8 cellular contexts compared by ENCODE assay signal in the genomic region with DNA sequence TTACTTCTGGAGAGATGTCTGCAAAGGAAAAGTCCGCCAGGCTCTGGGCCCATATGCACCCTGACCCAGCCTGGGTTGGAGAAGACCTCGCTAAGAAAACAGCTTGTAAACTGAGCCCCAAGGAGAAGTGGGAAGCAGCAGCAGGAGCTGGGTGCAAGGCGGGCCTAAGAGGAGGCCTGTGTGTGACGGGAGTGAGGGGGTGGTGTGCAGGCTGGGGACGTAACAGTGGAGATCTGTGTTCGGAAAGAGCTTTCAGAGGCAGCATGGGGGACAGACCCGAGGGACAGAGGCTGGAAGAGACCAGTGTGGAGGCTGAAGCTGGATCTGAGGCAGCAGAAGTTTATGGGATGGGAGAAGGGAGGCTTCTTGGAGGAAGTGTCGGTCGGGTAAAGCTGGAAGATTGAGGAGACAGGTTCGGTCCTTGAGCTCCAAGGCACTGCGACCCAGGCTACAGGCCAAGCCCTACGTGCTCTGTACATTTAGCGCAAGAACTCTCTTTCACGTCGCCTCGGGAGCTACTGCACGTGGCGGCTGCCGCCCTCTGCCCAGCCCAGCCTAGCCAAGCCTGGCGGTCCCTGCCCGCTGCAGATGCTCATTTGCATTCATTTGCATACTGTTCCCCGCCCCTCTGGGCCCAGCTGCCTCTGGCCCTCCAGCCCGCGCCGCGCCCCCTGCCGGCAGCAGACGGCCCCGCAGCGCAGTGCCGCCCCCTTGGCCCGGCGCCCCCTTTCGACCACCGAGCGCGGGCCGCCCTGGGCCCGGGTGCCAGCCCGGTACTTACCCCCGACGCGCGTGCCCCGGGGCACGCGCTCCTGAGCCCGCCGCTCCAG. TPM values are rescaled to one million over a fixed set of nuclear protein-coding genes. Genes with fewer than 3 reads are reported as not detected.
DNase-seq lines count a peak whose midpoint lies in the region; ATAC-seq, FAIRE-seq and TF ChIP-seq lines count a peak whose summit lies in the region.

No MANE protein-coding gene starts in this region.

- no peak overlapping the region for H2BK5ac ChIP-seq in H1 (ENCODE audit: low read depth, low read length)

- POLR2A ChIA-PET in H1 (lab: Charles Lee; ENCODE audit: partially characterized antibody): interaction anchor here (0.6 to 1.4 kb wide), 6 partner anchors 11 to 981 kb away, joined by 3 read pairs; partner anchors contain the start of genes S100PBP and YARS1

- H3K4me1 Mint-ChIP-seq in GM23338: peaks cover 12% of the 10 kb centered on the region

- H3F3A ChIP-seq in GM23338 (replicated peaks; ENCODE audit: low read depth): peaks cover 7% of the 10 kb centered on the region; the same call in 1 of the 2 replicates

- H3K56ac ChIP-seq in H1 (replicated peaks; ENCODE audit: insufficient read length, low read depth, low read length): no peak overlapping the region

- peak overlapping the region; percentile 94 for H3K4me2 ChIP-seq in GM23338
- peak overlapping the region; percentile 67 to 82 for H3K4me2 ChIP-seq in H1 (ENCODE audit: insufficient read depth in 1 of 2, low read depth in 2 of 2, low read length in 2 of 2)

- WGBS in H1 (ENCODE audit: extremely low coverage in 1 of 2, insufficient coverage in 1 of 2, insufficient read length in 1 of 2, insufficient replicate concordance in 2 of 2, low coverage in 1 of 2, low lambda C conversion rate in 2 of 2, missing lambda C conversion rate in 1 of 2), 2 experiments: 37% methylated on average over 36 of the region's 49 CpGs; no CpG with 5 or more reads in 1 of the 2 experiments
- 34 to 35% methylated on average over 42 to 43 of the region's 49 CpGs for WGBS in mesodermal cell (ENCODE audit: insufficient coverage in 2 of 2), 2 experiments
- WGBS in stomach, 5 donors: 17 to 48% (median 22%) methylated on average over 21 to 49 of the region's 49 CpGs

- H3K36me3 ChIP-seq in GM23338 (ENCODE audit: insufficient read depth) (no peaks in the 10 kb centered on the region), H1 (ENCODE audit: control insufficient read depth in 2 of 4, insufficient read depth in 4 of 4, low read length in 3 of 4) (no peaks in the 10 kb centered on the region), mesodermal cell (ENCODE audit: control insufficient read depth, insufficient read depth, low read length) (no peaks in the 10 kb centered on the region), stomach (peaks cover 0 to 26% (median 18%) of the 10 kb centered on the region in 4 donors)

- H3K9me3 Mint-ChIP-seq in GM23338: peaks cover 5% of the 10 kb centered on the region; the same call in 2 of the 3 replicates

- H4K5ac ChIP-seq in H1 (ENCODE audit: insufficient read length, low read depth, low read length): no peak overlapping the region

- no peak overlapping the region; the same call in 1 of the 2 replicates for H3K18ac ChIP-seq in H1 (ENCODE audit: extremely low read depth, low read length)

- H4K91ac ChIP-seq in H1 (replicated peaks; ENCODE audit: insufficient read length, low read length): no peak overlapping the region

- H3K27ac ChIP-seq in GM23338 (ENCODE audit: low read depth): no peak overlapping the region
- H3K27ac ChIP-seq in VCaP: peak overlapping the region; percentile 67
- no peak overlapping the region for H3K27ac ChIP-seq in H1 (ENCODE audit: low read depth, low read length)
- no peak overlapping the region for H3K27ac ChIP-seq in mesodermal cell (ENCODE audit: low read depth, low read length, severe bottlenecking)
- H3K27ac ChIP-seq in stomach: peak overlapping the region in 2 of 5 donors; percentile 33 to 34

- H3K36me3 Mint-ChIP-seq in GM23338 (ENCODE audit: low read depth): peaks cover 8% of the 10 kb centered on the region; the same call in 1 of the 3 replicates

- H3K14ac ChIP-seq in H1 (ENCODE audit: insufficient read length): no peak overlapping the region

- peaks cover 2% of the 10 kb centered on the region; the same call in 1 of the 2 replicates for H3K23me2 ChIP-seq in H1 (ENCODE audit: low read depth, low read length)

- H3K9me3 ChIP-seq in H1 (ENCODE audit: insufficient read depth in 2 of 2, low read depth in 1 of 2, low read length in 1 of 2) (peaks cover 0 to 6% of the 10 kb centered on the region in 2 experiments; a peak in 1 of 4 replicates), mesodermal cell (ENCODE audit: control insufficient read depth, low read length) (no peaks in the 10 kb centered on the region), stomach (no peaks in the 10 kb centered on the region)

- H3K4me1 ChIP-seq in GM23338 (ENCODE audit: insufficient read depth): peaks cover 10% of the 10 kb centered on the region; the same call in 1 of the 2 replicates
- peaks cover 0 to 15% (median 7%) of the 10 kb centered on the region in 4 experiments; a peak in 5 of 7 replicates for H3K4me1 ChIP-seq in H1 (replicated peaks in 1 of 4; ENCODE audit: control insufficient read depth in 3 of 4, insufficient read depth in 4 of 4, low read length in 3 of 4)
- H3K4me1 ChIP-seq in mesodermal cell (ENCODE audit: control insufficient read depth, insufficient read depth, low read length, poor library complexity, severe bottlenecking): peaks cover 7% of the 10 kb centered on the region
- H3K4me1 ChIP-seq in stomach: peaks cover 14 to 20% (median 20%) of the 10 kb centered on the region in 4 donors

- H3K79me1 ChIP-seq in H1 (ENCODE audit: low read depth, low read length): no peaks in the 10 kb centered on the region

- TF ChIP-seq RAD21 in H1 (IDR thresholded peaks at IDR 0.05 in 1 of 2, conservative IDR thresholded peaks at IDR 0.05 in 1 of 2; ENCODE audit: low read depth in 2 of 2, low read length in 2 of 2): peak; percentile 34 to 57; a peak in 3 of 4 replicates

- peak overlapping the region; percentile 95 for H3K4me3 ChIP-seq in GM23338
- H3K4me3 ChIP-seq in H1 (ENCODE audit: extremely low read depth in 1 of 4, insufficient read depth in 2 of 4, low read depth in 3 of 4, low read length in 4 of 4): peak overlapping the region; percentile 48 to 87 (median 66)
- peak overlapping the region; percentile 47 for H3K4me3 ChIP-seq in mesodermal cell (ENCODE audit: extremely low read depth, insufficient read depth, low read length, poor library complexity, severe bottlenecking)
- peak overlapping the region; percentile 39 to 54 (median 47) for H3K4me3 ChIP-seq in stomach

- peak; percentile 19 for FAIRE-seq in H1 (lab: Jason Lieb, UNC)

- H4K20me1 ChIP-seq in GM23338 (replicated peaks; ENCODE audit: insufficient read depth) (no peaks in the 10 kb centered on the region; the same call in 1 of the 2 replicates), H1 (replicated peaks in 1 of 2; ENCODE audit: control insufficient read depth in 1 of 2, insufficient read depth in 2 of 2, low read length in 2 of 2) (peaks cover 0 to 10% of the 10 kb centered on the region in 2 experiments)

- H2BK120ac ChIP-seq in H1 (replicated peaks; ENCODE audit: low read depth, low read length): no peak overlapping the region

- H3K27ac Mint-ChIP-seq in GM23338: no peak overlapping the region

- H2AK5ac ChIP-seq in H1 (ENCODE audit: low read depth, low read length): no peak overlapping the region

- TF ChIP-seq POLR2A in H1 (IDR thresholded peaks at IDR 0.05; ENCODE audit: control extremely low read depth in 1 of 2, low read depth in 2 of 2, low read length in 2 of 2) (no peak; a peak in 1 of 3 replicates), stomach (IDR thresholded peaks at IDR 0.05) (no peak)

- H3K79me2 ChIP-seq in GM23338 (replicated peaks; ENCODE audit: insufficient read depth) (no peaks in the 10 kb centered on the region), H1 (ENCODE audit: control insufficient read depth in 1 of 2, insufficient read depth in 2 of 2, low read length in 2 of 2) (no peaks in the 10 kb centered on the region)

- H3K4me3 Mint-ChIP-seq in GM23338: peak overlapping the region; percentile 75

- DNase-seq in Ammon's horn (ENCODE audit: low spot score) (peak; percentile 91), GM23338 (ENCODE audit: low spot score) (peak; percentile 97), H1 (ENCODE audit: low read depth in 1 of 2, low spot score in 2 of 2) (peak; percentile 47 to 93), stomach (no peak)

- CTCF ChIA-PET in H1 (lab: Charles Lee; ENCODE audit: partially characterized antibody): interaction anchor here (0.6 to 16.6 kb wide), 37 partner anchors 7 to 838 kb away, joined by 3 to 382 read pairs (median 4); partner anchors contain the start of genes FNDC5, HPCA, RNF19B and S100PBP

- no peaks in the 10 kb centered on the region for H3K9me2 ChIP-seq in GM23338 (ENCODE audit: insufficient read depth)

- no peak overlapping the region for H2BK12ac ChIP-seq in H1 (ENCODE audit: low read depth, low read length)

- H3K4ac ChIP-seq in H1 (replicated peaks; ENCODE audit: insufficient read length, low read depth, low read length): no peak overlapping the region

- H3K9ac ChIP-seq in H1 (replicated peaks in 1 of 4; ENCODE audit: extremely low read depth in 1 of 4, low read depth in 3 of 4, low read length in 3 of 4): peak overlapping the region in 1 of 4 experiments; percentile 36; a peak in 1 of 7 replicates

- ATAC-seq in GM23338 (peak; percentile 81), GM21515 (IDR thresholded peaks at IDR 0.05; ENCODE audit: unreplicated experiment) (no peak), HG03342 (IDR thresholded peaks at IDR 0.05; ENCODE audit: unreplicated experiment) (no peak)

- no peak overlapping the region for H2BK15ac ChIP-seq in H1 (ENCODE audit: low read length)

- peak overlapping the region; percentile 51; the same call in 1 of the 2 replicates for H4K8ac ChIP-seq in H1 (ENCODE audit: extremely low read depth, insufficient read depth, low read length)

- H2BK20ac ChIP-seq in H1 (ENCODE audit: low read length): no peak overlapping the region

- peaks cover 25% of the 10 kb centered on the region for H3K27me3 Mint-ChIP-seq in GM23338 (ENCODE audit: insufficient read depth, low read depth, poor library complexity)

- H3K23ac ChIP-seq in H1 (ENCODE audit: insufficient read length): no peak overlapping the region

- H2AFZ ChIP-seq in GM23338 (no peak overlapping the region; the same call in 1 of the 2 replicates), H1 (ENCODE audit: low read length) (0 out of 2 replicates have a peak overlapping the region, but pooled peaks have one; percentile 64)

- H3K27me3 ChIP-seq in GM23338 (ENCODE audit: insufficient read depth): peaks cover 37% of the 10 kb centered on the region
- peaks cover 2 to 33% (median 17%) of the 10 kb centered on the region in 4 experiments for H3K27me3 ChIP-seq in H1 (replicated peaks in 1 of 4; ENCODE audit: control insufficient read depth in 3 of 4, extremely low read depth in 1 of 4, insufficient read depth in 3 of 4, low read length in 3 of 4)
- peaks cover 0 to 63% (median 18%) of the 10 kb centered on the region in 3 donors for H3K27me3 ChIP-seq in stomach

- TF ChIP-seq EP300 in H1 (IDR thresholded peaks at IDR 0.05; ENCODE audit: borderline replicate concordance in 1 of 2, low read depth in 2 of 2, low read length in 2 of 2) (no peak), stomach (IDR thresholded peaks at IDR 0.05) (no peak)

- intact Hi-C loops in stomach (cut with DNase I; ENCODE audit: low total_unique reads): no loop called here

- TF ChIP-seq CTCF in GM23338 (conservative IDR thresholded peaks at IDR 0.05; ENCODE audit: low read depth in 2 of 2) (peak; percentile 60 to 88), VCaP (conservative IDR thresholded peaks at IDR 0.05) (peak; percentile 84), H1 (IDR thresholded peaks at IDR 0.05; ENCODE audit: control extremely low read depth in 1 of 3, insufficient read depth in 1 of 3, low read depth in 1 of 3, low read length in 3 of 3) (peak in 2 of 3 experiments; percentile 95 to 99; a peak in 3 of 4 replicates), stomach (IDR thresholded peaks at IDR 0.05) (peak in 3 of 7 experiments; percentile 33 to 58 (median 35))

RNA-seq across cellular contexts. Expression of gene HPCA, which starts 6.3 kb away (rescaled TPM):
- 0.35 and 0.62 TPM in 2 replicates for total RNA-seq in GM23338 (2014; rRNA removed; shearing (Covaris generic))
- polyA plus RNA-seq in GM23338 (2016; fragmentation: Nextera tagmentation; extraction: Ambion mirVana) (0.82 and 1.4 TPM in 2 replicates), H1 (2011; rRNA removed) (0.70 and 0.78 TPM in 2 replicates), stomach (under 1 TPM in 2 of 3 donors, not detected in 1; 0.30 to 0.75 TPM)
- total RNA-seq in H1 (2021; fragmentation: NEBNext Ultra II Directional; extraction: Animal tissue kit (Norgen Biotek cat#: 25700)): 0.84 and 1.4 TPM in 2 replicates
- polyA plus RNA-seq in H1 (2011; cell fraction: cytosol; rRNA removed): 0.70 TPM
- polyA plus RNA-seq in H1 (2011; cell fraction: nucleus; rRNA removed): 4.6 TPM
- polyA plus RNA-seq in H1 (2012, experiment 1 of 2): 1.2 to 2.0 TPM (median 1.4 TPM) in 4 replicates
- 3.1 TPM for polyA plus RNA-seq in H1 (2012, experiment 2 of 2)
- polyA plus RNA-seq in H1 (2013, experiment 1 of 2): 2.2 TPM
- 2.9 TPM for polyA plus RNA-seq in H1 (2013, experiment 2 of 2)
- 0.49 and 0.60 TPM in 2 replicates for polyA minus RNA-seq in H1 (2011; rRNA and poly(A)+ RNA removed)
- polyA minus RNA-seq in H1 (2011; cell fraction: cytosol; rRNA and poly(A)+ RNA removed): not detected
- 3.9 TPM for polyA minus RNA-seq in H1 (2011; cell fraction: nucleus; rRNA and poly(A)+ RNA removed)
- polyA plus RNA-seq in mesodermal cell (2013, experiment 1 of 2): 0.59 TPM
- polyA plus RNA-seq in mesodermal cell (2013, experiment 2 of 2): 0.91 TPM
- 1 to 10 TPM in 1 of 5 donors, not detected in 4; 4.9 TPM for total RNA-seq in stomach

RNA-seq across cellular contexts. Expression of gene TMEM54, which starts 8.6 kb away (rescaled TPM):
- 11.7 and 13.6 TPM in 2 replicates for total RNA-seq in GM23338 (2014; rRNA removed; shearing (Covaris generic))
- polyA plus RNA-seq in GM23338 (2016; fragmentation: Nextera tagmentation; extraction: Ambion mirVana): 8.8 and 11.2 TPM in 2 replicates
- 7.3 and 9.5 TPM in 2 replicates for total RNA-seq in H1 (2021; fragmentation: NEBNext Ultra II Directional; extraction: Animal tissue kit (Norgen Biotek cat#: 25700))
- 58.7 and 85.7 TPM in 2 replicates for polyA plus RNA-seq in H1 (2011; rRNA removed)
- polyA plus RNA-seq in H1 (2011; cell fraction: cytosol; rRNA removed): 45.9 TPM
- polyA plus RNA-seq in H1 (2011; cell fraction: nucleus; rRNA removed): 40.0 TPM
- polyA plus RNA-seq in H1 (2012, experiment 1 of 2): 8.6 to 23.6 TPM (median 17.8 TPM) in 4 replicates
- polyA plus RNA-seq in H1 (2012, experiment 2 of 2): 19.8 TPM
- 8.6 TPM for polyA plus RNA-seq in H1 (2013, experiment 1 of 2)
- polyA plus RNA-seq in H1 (2013, experiment 2 of 2): 9.0 TPM
- polyA minus RNA-seq in H1 (2011; rRNA and poly(A)+ RNA removed): 9.8 TPM in 2 replicates
- polyA minus RNA-seq in H1 (2011; cell fraction: cytosol; rRNA and poly(A)+ RNA removed): 10.6 TPM
- polyA minus RNA-seq in H1 (2011; cell fraction: nucleus; rRNA and poly(A)+ RNA removed): 6.2 TPM
- polyA plus RNA-seq in mesodermal cell (2013, experiment 1 of 2): 35.4 TPM
- polyA plus RNA-seq in mesodermal cell (2013, experiment 2 of 2): 29.4 TPM
- 100 to 1,000 TPM in 3 of 5 donors, 10 to 100 TPM in 2; 34.9 to 408 (median 195) TPM for total RNA-seq in stomach
- polyA plus RNA-seq in stomach: 100 to 1,000 TPM; 104 to 249 (median 122) TPM

RNA-seq across cellular contexts. Expression of gene FNDC5, which starts 21.9 kb away (rescaled TPM):
- 1.7 and 2.0 TPM in 2 replicates for total RNA-seq in GM23338 (2014; rRNA removed; shearing (Covaris generic))
- polyA plus RNA-seq in GM23338 (2016; fragmentation: Nextera tagmentation; extraction: Ambion mirVana): 0.28 and 1.0 TPM in 2 replicates
- 0.94 and 2.0 TPM in 2 replicates for total RNA-seq in H1 (2021; fragmentation: NEBNext Ultra II Directional; extraction: Animal tissue kit (Norgen Biotek cat#: 25700))
- 1.8 and 3.2 TPM in 2 replicates for polyA plus RNA-seq in H1 (2011; rRNA removed)
- 3.3 TPM for polyA plus RNA-seq in H1 (2011; cell fraction: cytosol; rRNA removed)
- 6.4 TPM for polyA plus RNA-seq in H1 (2011; cell fraction: nucleus; rRNA removed)
- polyA plus RNA-seq in H1 (2012, experiment 1 of 2): 2.3 to 4.0 TPM (median 3.0 TPM) in 4 replicates
- 1.0 TPM for polyA plus RNA-seq in H1 (2012, experiment 2 of 2)
- 3.2 TPM for polyA plus RNA-seq in H1 (2013, experiment 1 of 2)
- 2.1 TPM for polyA plus RNA-seq in H1 (2013, experiment 2 of 2)
- 1.9 and 2.2 TPM in 2 replicates for polyA minus RNA-seq in H1 (2011; rRNA and poly(A)+ RNA removed)
- polyA minus RNA-seq in H1 (2011; cell fraction: cytosol; rRNA and poly(A)+ RNA removed): not detected
- 1.3 TPM for polyA minus RNA-seq in H1 (2011; cell fraction: nucleus; rRNA and poly(A)+ RNA removed)
- polyA plus RNA-seq in mesodermal cell (2013, experiment 1 of 2): 6.2 TPM
- polyA plus RNA-seq in mesodermal cell (2013, experiment 2 of 2): 8.2 TPM
- 10 to 100 TPM in 2 of 5 donors, 1 to 10 TPM in 1, under 1 TPM in 1, not detected in 1; 0.89 to 21.0 (median 6.9) TPM for total RNA-seq in stomach
- polyA plus RNA-seq in stomach: 1 to 10 TPM; 2.0 to 9.9 (median 6.7) TPM
